Comparison of ENCODE assay signal across 8 cellular contexts in genomic region chr10:128211953-128212727, GRCh38.
A peak's percentile ranks its signal among the peaks of the same experiment; 100 is the strongest.
DNase-seq lines count a peak whose midpoint lies in the region; ATAC-seq and TF ChIP-seq lines count a peak whose summit lies in the region.

No MANE protein-coding gene starts in this region.

- POLR2A ChIA-PET in GM10248 (lab: Yijun Ruan, JAX) = no interaction called here
- POLR2A ChIA-PET in HCT116 (lab: Charles Lee) = no interaction called here
- POLR2A ChIA-PET in SK-N-SH (lab: Yijun Ruan, JAX) = interaction anchor here (0.7 to 1.0 kb wide), 3 partner anchors 24 to 59 kb away, joined by 3 to 5 read pairs (median 4); no protein-coding TSS in a partner anchor

- H2AFZ ChIP-seq in HCT116 (ENCODE audit: low read depth, low read length, poor library complexity, severe bottlenecking) (peak overlapping the region; percentile 93), SK-N-SH (ENCODE audit: low read depth) (peak overlapping the region; percentile 35; the same call in 1 of the 2 replicates)

- RAD21 ChIA-PET in HCT116 (lab: Charles Lee; ENCODE audit: low non-redundant PET in 1 of 2, low total read pairs in 2 of 2, uncharacterized antibody in 2 of 2, unreplicated experiment in 2 of 2) = interaction anchor here in 1 of 2 experiments (0.6 kb wide), 1 partner anchor 1832 kb away, joined by 3 read pairs; no protein-coding TSS in a partner anchor

- H3F3A ChIP-seq in SK-N-SH (replicated peaks; ENCODE audit: insufficient read depth) = no peaks in the 10 kb centered on the region

- 38% methylated on average over 13 of the region's 32 CpGs for WGBS in SK-N-SH (ENCODE audit: low lambda C conversion rate)

- H3K9me2 ChIP-seq in HCT116 (ENCODE audit: insufficient read depth) (no peaks in the 10 kb centered on the region), SK-N-SH (no peaks in the 10 kb centered on the region)

- no TSS peak for BruUV-seq in HCT116 (replicated peaks; lab: Mats Ljungman, UMichigan)

- ATAC-seq in HCT116 = peak; percentile 84
- ATAC-seq in Right ventricle myocardium inferior = peak; percentile 90

- CTCF ChIA-PET in GM10248 (lab: Yijun Ruan, JAX) = interaction anchor here (0.6 to 2.4 kb wide), 29 partner anchors 9 to 1916 kb away, joined by 3 to 15 read pairs (median 4); no protein-coding TSS in a partner anchor
- CTCF ChIA-PET in HCT116 (lab: Charles Lee) = interaction anchor here (0.6 to 1.7 kb wide), 20 partner anchors 10 to 528 kb away, joined by 3 to 16 read pairs (median 4); partner anchors contain the start of gene PTPRE
- CTCF ChIA-PET in SK-N-SH (lab: Yijun Ruan, JAX) = interaction anchor here (0.6 to 4.4 kb wide), 54 partner anchors 9 to 1759 kb away, joined by 3 to 64 read pairs (median 4); no protein-coding TSS in a partner anchor
- CTCF ChIA-PET in activated naive CD4-positive, alpha-beta T cell treated with anti-CD3 and anti-CD28 coated beads for 36 hours (lab: Charles Lee) = interaction anchor here (0.6 to 3.2 kb wide), 22 partner anchors 10 to 150 kb away, joined by 3 to 23 read pairs (median 4); no protein-coding TSS in a partner anchor

- H4K20me1 ChIP-seq in HCT116 (ENCODE audit: insufficient read depth) = no peaks in the 10 kb centered on the region
- no peaks in the 10 kb centered on the region for H4K20me1 ChIP-seq in SK-N-SH (ENCODE audit: insufficient read depth)

- H3K27ac ChIP-seq in HCT116 (ENCODE audit: low read depth, low read length) (no peak overlapping the region), SK-N-SH (ENCODE audit: low read depth in 2 of 2, low read length in 1 of 2) (no peak overlapping the region)

- peak overlapping the region; percentile 64 for H3K4me3 Mint-ChIP-seq in activated naive CD4-positive, alpha-beta T cell treated with anti-CD3 and anti-CD28 coated beads for 36 hours
- H3K4me3 Mint-ChIP-seq in type B pancreatic cell = peak overlapping the region; percentile 85

- intact Hi-C loops in HCT116 (cut with micrococcal nuclease) = loop anchor here (2.0 kb wide), 1 partner anchor 133 kb away; no protein-coding TSS in a partner anchor
- intact Hi-C loops in activated naive CD4-positive, alpha-beta T cell treated with anti-CD3 and anti-CD28 coated beads for 36 hours (cut with micrococcal nuclease) = loop anchor here (1.0 to 5.0 kb wide), 4 partner anchors 31 to 1760 kb away; no protein-coding TSS in a partner anchor
- intact Hi-C loops in Right ventricle myocardium inferior (cut with DNase I) = no loop called here
- intact Hi-C loops in posterior vena cava (cut with DNase I) = no loop called here

- H3K4me2 ChIP-seq in HCT116 (ENCODE audit: low read length) (peak overlapping the region; percentile 65), SK-N-SH (peak overlapping the region; percentile 52; the same call in 1 of the 2 replicates)

- H3K4me1 Mint-ChIP-seq in activated naive CD4-positive, alpha-beta T cell treated with anti-CD3 and anti-CD28 coated beads for 36 hours (ENCODE audit: low read depth) = peaks cover 4% of the 10 kb centered on the region
- peaks cover 16% of the 10 kb centered on the region for H3K4me1 Mint-ChIP-seq in type B pancreatic cell (ENCODE audit: unreplicated experiment)

- peaks cover 2 to 21% of the 10 kb centered on the region in 2 experiments; a peak in 2 of 4 replicates for H3K4me1 ChIP-seq in HCT116 (ENCODE audit: control insufficient read depth in 1 of 2, insufficient read depth in 2 of 2, low read length in 2 of 2)
- peaks cover 0 to 9% of the 10 kb centered on the region in 2 experiments; a peak in 1 of 4 replicates for H3K4me1 ChIP-seq in SK-N-SH (ENCODE audit: control insufficient read depth in 1 of 2, insufficient read depth in 2 of 2, low read depth in 1 of 2, low read length in 1 of 2)

- no peak for TF ChIP-seq POLR2A in HCT116 (IDR thresholded peaks at IDR 0.05; ENCODE audit: borderline replicate concordance, extremely low read depth, insufficient read depth, insufficient read length)

- H3K27me3 Mint-ChIP-seq in activated naive CD4-positive, alpha-beta T cell treated with anti-CD3 and anti-CD28 coated beads for 36 hours (ENCODE audit: low read depth) = no peaks in the 10 kb centered on the region
- H3K27me3 Mint-ChIP-seq in type B pancreatic cell = peaks cover 47% of the 10 kb centered on the region

- H3K36me3 ChIP-seq in HCT116 (ENCODE audit: control insufficient read depth in 1 of 2, insufficient read depth in 2 of 2, low read length in 2 of 2) (no peaks in the 10 kb centered on the region), MG63 (no peaks in the 10 kb centered on the region), SK-N-SH (replicated peaks in 1 of 2; ENCODE audit: control insufficient read depth in 1 of 2, insufficient read depth in 2 of 2, low read length in 1 of 2) (no peaks in the 10 kb centered on the region)

- H3K9ac ChIP-seq in HCT116 (ENCODE audit: low read length) (no peak overlapping the region), SK-N-SH (no peak overlapping the region)

- no peaks in the 10 kb centered on the region for H3K27me3 ChIP-seq in HCT116 (ENCODE audit: insufficient read depth, low read length)
- H3K27me3 ChIP-seq in MG63 = no peaks in the 10 kb centered on the region
- no peaks in the 10 kb centered on the region for H3K27me3 ChIP-seq in SK-N-SH (ENCODE audit: insufficient read depth)

- no peaks in the 10 kb centered on the region for H3K9me3 Mint-ChIP-seq in activated naive CD4-positive, alpha-beta T cell treated with anti-CD3 and anti-CD28 coated beads for 36 hours
- no peaks in the 10 kb centered on the region for H3K9me3 Mint-ChIP-seq in type B pancreatic cell

- H3K9me3 ChIP-seq in HCT116 (ENCODE audit: control insufficient read depth in 1 of 2, insufficient read depth in 1 of 2, low read depth in 1 of 2, low read length in 2 of 2) = no peaks in the 10 kb centered on the region
- H3K9me3 ChIP-seq in MG63 = no peaks in the 10 kb centered on the region
- H3K9me3 ChIP-seq in SK-N-SH = no peaks in the 10 kb centered on the region

- H3K79me2 ChIP-seq in HCT116 (ENCODE audit: insufficient read depth, low read length) (no peaks in the 10 kb centered on the region), SK-N-SH (ENCODE audit: insufficient read depth) (no peaks in the 10 kb centered on the region)

- no peak overlapping the region for H3K27ac Mint-ChIP-seq in activated naive CD4-positive, alpha-beta T cell treated with anti-CD3 and anti-CD28 coated beads for 36 hours
- H3K27ac Mint-ChIP-seq in type B pancreatic cell = no peak overlapping the region

- H3K4me3 ChIP-seq in HCT116 (replicated peaks in 1 of 2; ENCODE audit: low read depth in 1 of 2, low read length in 2 of 2) (no peak overlapping the region), MG63 (peak overlapping the region; percentile 30), SK-N-SH (ENCODE audit: low read depth in 2 of 2, low read length in 1 of 2) (peak overlapping the region; percentile 42 to 57; a peak in 3 of 4 replicates)

- TF ChIP-seq CTCF in GM10248 (IDR thresholded peaks at IDR 0.05; ENCODE audit: control extremely low read depth, extremely low read depth, low read depth, missing control alignments) = peak; percentile 93
- TF ChIP-seq CTCF in HCT116 (IDR thresholded peaks at IDR 0.05 in 2 of 3, conservative IDR thresholded peaks at IDR 0.05 in 1 of 3; ENCODE audit: borderline replicate concordance in 1 of 3, insufficient read depth in 1 of 3, low read depth in 2 of 3, low read length in 2 of 3) = peak; percentile 90 to 100 (median 100)
- peak; percentile 78 for TF ChIP-seq CTCF in SK-N-SH (IDR thresholded peaks at IDR 0.05)
- TF ChIP-seq CTCF in type B pancreatic cell (conservative IDR thresholded peaks at IDR 0.05) = peak; percentile 99

- DNase-seq in GM10248 (ENCODE audit: extremely low spot score) (peak; percentile 93), HCT116 (ENCODE audit: low read depth, low spot score) (peak; percentile 75), MG63 (peak; percentile 69), SK-N-SH (peak; percentile 97), Right ventricle myocardium inferior (ENCODE audit: missing footprints) (peak; percentile 94), posterior vena cava (ENCODE audit: low spot score) (peak; percentile 95), type B pancreatic cell (ENCODE audit: extremely low spot score, unreplicated experiment) (peak; percentile 88)
- DNase-seq in activated naive CD4-positive, alpha-beta T cell treated with anti-CD3 and anti-CD28 coated beads for 36 hours = peak; percentile 80

- TF ChIP-seq RAD21 in HCT116 (IDR thresholded peaks at IDR 0.05; ENCODE audit: low read depth) (peak; percentile 64), SK-N-SH (IDR thresholded peaks at IDR 0.05; ENCODE audit: low read length) (peak; percentile 61)

- no peaks in the 10 kb centered on the region for H3K36me3 Mint-ChIP-seq in activated naive CD4-positive, alpha-beta T cell treated with anti-CD3 and anti-CD28 coated beads for 36 hours (ENCODE audit: low read depth)
- H3K36me3 Mint-ChIP-seq in type B pancreatic cell = no peaks in the 10 kb centered on the region

- TF ChIP-seq EP300 in SK-N-SH (IDR thresholded peaks at IDR 0.05; ENCODE audit: borderline replicate concordance in 1 of 2, low read depth in 1 of 2, low read length in 1 of 2) = no peak

TF ChIP-seq in HCT116, 20 proteins besides CTCF, POLR2A, EP300 and RAD21 (continues in another document):
- TF ChIP-seq EZH2phosphoT487 (IDR thresholded peaks at IDR 0.05; ENCODE audit: borderline replicate concordance) (no peak), ZNF274 (IDR thresholded peaks at IDR 0.05; ENCODE audit: low read depth, low read length) (no peak), CEBPB (IDR thresholded peaks at IDR 0.05; ENCODE audit: low read depth) (no peak), ZFX (IDR thresholded peaks at IDR 0.05) (no peak), SP1 (IDR thresholded peaks at IDR 0.05; ENCODE audit: low read depth) (0 out of 2 replicates have a peak, but pooled peaks have one; percentile 6), CBX3 (IDR thresholded peaks at IDR 0.05; ENCODE audit: low read depth) (0 out of 2 replicates have a peak, but pooled peaks have one; percentile 24)
- TF ChIP-seq, protein P1, sequence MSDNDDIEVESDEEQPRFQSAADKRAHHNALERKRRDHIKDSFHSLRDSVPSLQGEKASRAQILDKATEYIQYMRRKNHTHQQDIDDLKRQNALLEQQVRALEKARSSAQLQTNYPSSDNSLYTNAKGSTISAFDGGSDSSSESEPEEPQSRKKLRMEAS (IDR thresholded peaks at IDR 0.05) = peak; percentile 62; the same call in 1 of the 2 replicates

TF ChIP-seq in SK-N-SH, 30 proteins besides CTCF, POLR2A, EP300 and RAD21 (continues in another document):
- no peak for TF ChIP-seq TCF12 (IDR thresholded peaks at IDR 0.05)

Comparison
In these comparisons a context has a peak if more than half of its experiments do, and no peak if none do; other contexts are left out.
1. H3K4me3 ChIP-seq: peak in MG63 (single experiment) and SK-N-SH (2 of 2); none in HCT116 (0 of 2).
2. intact Hi-C loops: an anchor here in HCT116 (2.0 kb wide) and activated naive CD4-positive, alpha-beta T cell treated with anti-CD3 and anti-CD28 coated beads for 36 hours (1.0 to 5.0 kb wide); none called in Right ventricle myocardium inferior and posterior vena cava.
3. Peak in every context shown above with its lines, with median percentiles within 50 percentile points of each other: DNase-seq and CTCF ChIP-seq.